In genomic region chr3:65112751-65113300, GRCh38 we compare ENCODE assay signal across 20 cellular contexts.
DNase-seq lines count a peak whose midpoint lies in the region; ATAC-seq and TF ChIP-seq lines count a peak whose summit lies in the region.
"Had no signal": no experiment of that assay in that cellular context is flagged by ENCODE, and none has a peak within 500 bp of the region (broad histone marks: within the 10 kb centered on the region; RNA-seq: fewer than 3 reads in every experiment).

No MANE protein-coding gene starts in this region.

- intact Hi-C loops in Right ventricle myocardium inferior (cut with DNase I) (no loop called here), cardiac septum (cut with DNase I) (no loop called here), heart right ventricle (cut with DNase I) (no loop called here), right cardiac atrium (cut with DNase I) (no loop called here)

- TF ChIP-seq CTCF in heart right ventricle (IDR thresholded peaks at IDR 0.05) (no peak), nephron (IDR thresholded peaks at IDR 0.05; ENCODE audit: unreplicated experiment in 3 of 3) (no peak), suprapubic skin (IDR thresholded peaks at IDR 0.05) (no peak)

- H3K36me3 Mint-ChIP-seq in nephron (ENCODE audit: low read depth): no peaks in the 10 kb centered on the region
- H3K36me3 Mint-ChIP-seq: CD4-positive, CD25-positive, alpha-beta regulatory T cell; CD8-positive, alpha-beta T cell had no signal

- H3K4me3 Mint-ChIP-seq in nephron: no peak overlapping the region
- H3K4me3 Mint-ChIP-seq: B cell; CD4-positive, CD25-positive, alpha-beta regulatory T cell; CD8-positive, alpha-beta T cell had no signal

- ATAC-seq in Right ventricle myocardium inferior (peak; percentile 42), heart right ventricle (peak in 6 of 8 donors; percentile 33 to 82 (median 51)), right cardiac atrium (no peak), HG02763 (IDR thresholded peaks at IDR 0.05; ENCODE audit: unreplicated experiment) (no peak)
- ATAC-seq: CD8-positive, alpha-beta T cell had no signal

- H3K9me3 ChIP-seq in heart right ventricle: no peaks in the 10 kb centered on the region
- no peaks in the 10 kb centered on the region for H3K9me3 ChIP-seq in right cardiac atrium (ENCODE audit: control insufficient read depth, low read length)
- H3K9me3 ChIP-seq in suprapubic skin: no peaks in the 10 kb centered on the region
- H3K9me3 ChIP-seq: BLaER1, Caco-2 had no signal

- H3K27me3 ChIP-seq in heart right ventricle (no peaks in the 10 kb centered on the region), right cardiac atrium (ENCODE audit: control insufficient read depth, insufficient read depth) (no peaks in the 10 kb centered on the region), suprapubic skin (no peaks in the 10 kb centered on the region)
- H3K27me3 ChIP-seq: BLaER1 had no signal

- H3K27ac Mint-ChIP-seq in nephron: peak overlapping the region; percentile 5 to 49 (median 8)
- H3K27ac Mint-ChIP-seq: B cell; CD4-positive, CD25-positive, alpha-beta regulatory T cell; CD8-positive, alpha-beta T cell had no signal

- H3K9me3 Mint-ChIP-seq in nephron: no peaks in the 10 kb centered on the region
- H3K9me3 Mint-ChIP-seq: CD8-positive, alpha-beta T cell had no signal

- no peak for TF ChIP-seq EP300 in suprapubic skin (IDR thresholded peaks at IDR 0.05)

- H3K27me3 Mint-ChIP-seq in nephron (ENCODE audit: low read depth): peaks cover 9% of the 10 kb centered on the region
- H3K27me3 Mint-ChIP-seq: B cell; CD4-positive, CD25-positive, alpha-beta regulatory T cell had no signal

- H3K36me3 ChIP-seq in heart right ventricle (no peaks in the 10 kb centered on the region), suprapubic skin (no peaks in the 10 kb centered on the region)
- H3K36me3 ChIP-seq: BLaER1 had no signal

- 72 to 77% methylated on average over 6 of the region's 6 CpGs for WGBS in heart right ventricle, 2 donors
- WGBS in right cardiac atrium: 79% methylated on average over 6 of the region's 6 CpGs
- WGBS in suprapubic skin: 87% methylated on average over 6 of the region's 6 CpGs

- DNase-seq in Right ventricle myocardium inferior (ENCODE audit: missing footprints) (no peak), cardiac septum (ENCODE audit: low spot score) (no peak), heart right ventricle (peak; percentile 9 to 29), right cardiac atrium (no peak), suprapubic skin (ENCODE audit: low spot score in 2 of 2) (no peak), GM19240 (ENCODE audit: insufficient read length, low spot score) (no peak)
- DNase-seq: Caco-2; CD4-positive, CD25-positive, alpha-beta regulatory T cell; DMS153; DND-41; GOT3; H7; HCEC 1CT had no signal

- TF ChIP-seq POLR2A in suprapubic skin (IDR thresholded peaks at IDR 0.05): no peak

- no peak overlapping the region for H3K27ac ChIP-seq in heart right ventricle
- no peak overlapping the region for H3K27ac ChIP-seq in right cardiac atrium (ENCODE audit: low read length)
- no peak overlapping the region for H3K27ac ChIP-seq in suprapubic skin
- H3K27ac ChIP-seq: 22Rv1, BLaER1, C4-2B had no signal

- peaks cover 36% of the 10 kb centered on the region for H3K4me1 Mint-ChIP-seq in nephron
- H3K4me1 Mint-ChIP-seq: B cell; CD4-positive, CD25-positive, alpha-beta regulatory T cell had no signal

- H3K4me1 ChIP-seq in heart right ventricle: peaks cover 0 to 5% (median 0%) of the 10 kb centered on the region in 9 donors
- H3K4me1 ChIP-seq in right cardiac atrium (ENCODE audit: control insufficient read depth, insufficient read depth, low read length): no peaks in the 10 kb centered on the region
- H3K4me1 ChIP-seq in suprapubic skin: no peaks in the 10 kb centered on the region
- H3K4me1 ChIP-seq: BLaER1, Caco-2 had no signal

- H3K4me3 ChIP-seq in heart right ventricle: no peak overlapping the region
- H3K4me3 ChIP-seq in right cardiac atrium (ENCODE audit: low read length): no peak overlapping the region
- H3K4me3 ChIP-seq in suprapubic skin: no peak overlapping the region
- H3K4me3 ChIP-seq: BLaER1 had no signal

Comparison
In these comparisons a context has a peak if more than half of its experiments do, and no peak if none do; other contexts are left out.
1. ATAC-seq: peak in Right ventricle myocardium inferior (single experiment) and heart right ventricle (6 of 8); none in right cardiac atrium (0 of 2) and HG02763 (single experiment).
2. DNase-seq: peak in heart right ventricle (2 of 2); none in Right ventricle myocardium inferior (single experiment), cardiac septum (single experiment), right cardiac atrium (0 of 3), suprapubic skin (0 of 2) and GM19240 (single experiment).